ENCODE assay signal across 8 cellular contexts in the genomic region with DNA sequence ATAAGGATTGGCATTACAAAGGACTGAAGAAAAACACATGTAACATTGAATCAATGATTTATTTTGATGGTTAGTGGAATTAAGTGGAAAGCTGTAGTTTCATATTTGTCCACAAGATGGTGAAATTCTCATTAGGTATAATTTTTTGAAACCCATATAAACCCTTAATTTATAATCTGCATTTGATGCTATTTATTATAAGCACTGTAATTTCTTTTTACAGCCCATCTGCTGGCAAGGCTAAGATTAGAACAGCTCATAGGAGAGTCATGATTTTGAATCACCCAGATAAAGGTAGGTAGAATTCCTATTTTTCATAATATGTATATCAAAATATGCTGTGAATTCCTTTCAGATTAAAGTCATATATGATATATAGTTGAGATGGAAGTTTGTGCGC.
A peak's percentile ranks its signal among the peaks of the same experiment; 100 is the strongest.
DNase-seq lines count a peak whose midpoint lies in the region; ATAC-seq and TF ChIP-seq lines count a peak whose summit lies in the region.

No MANE protein-coding gene starts in this region.

- H3K9me3 ChIP-seq in heart right ventricle, result peaks cover 0 to 9% (median 0%) of the 10 kb centered on the region in 11 donors
- H3K9me3 ChIP-seq in fibroblast of lung (ENCODE audit: control insufficient read depth, insufficient read depth, low read depth, low read length), result no peaks in the 10 kb centered on the region
- no peaks in the 10 kb centered on the region for H3K9me3 ChIP-seq in stomach

- no peaks in the 10 kb centered on the region for H3K79me2 ChIP-seq in fibroblast of lung (ENCODE audit: control insufficient read depth, insufficient read depth, low read length)

- intact Hi-C loops in heart right ventricle (cut with DNase I) (loop anchor here in 9 of 10 donors (2.0 to 10.0 kb wide), 10 partner anchors 61 to 811 kb away; partner anchors contain the start of genes AKAP11 (in 1 of the 9), CCDC122 (in 1 of the 9), DNAJC15 (in 1 of the 9) and LACC1 (in 1 of the 9)), cardiac septum (cut with DNase I) (loop anchor here (5.0 kb wide), 1 partner anchor 717 kb away; no protein-coding TSS in a partner anchor), stomach (cut with DNase I; ENCODE audit: low total_unique reads) (loop anchor here (10.0 kb wide), 1 partner anchor 719 kb away; no protein-coding TSS in a partner anchor)

- H2AFZ ChIP-seq in fibroblast of lung (ENCODE audit: low read length), result no peak overlapping the region

- H3K4me1 ChIP-seq in heart right ventricle (peaks cover 0 to 17% (median 7%) of the 10 kb centered on the region in 9 donors), fibroblast of lung (ENCODE audit: control insufficient read depth, extremely low read depth, insufficient read depth, low read length) (peaks cover 2% of the 10 kb centered on the region), stomach (peaks cover 6 to 27% (median 11%) of the 10 kb centered on the region in 4 donors)

- no peak overlapping the region for H3K9ac ChIP-seq in fibroblast of lung (ENCODE audit: insufficient read depth, low read length)

- no peak overlapping the region for H3K4me3 ChIP-seq in heart right ventricle
- no peak overlapping the region for H3K4me3 ChIP-seq in fibroblast of lung (replicated peaks in 1 of 4; ENCODE audit: control extremely low read depth in 1 of 4, insufficient read depth in 1 of 4, low read depth in 3 of 4, low read length in 4 of 4)
- H3K4me3 ChIP-seq in stomach, result no peak overlapping the region

- H3K27ac ChIP-seq in heart right ventricle, result no peak overlapping the region
- H3K27ac ChIP-seq in fibroblast of lung (ENCODE audit: insufficient read depth, low read length), result no peak overlapping the region
- no peak overlapping the region for H3K27ac ChIP-seq in stomach

- H3K4me2 ChIP-seq in fibroblast of lung (ENCODE audit: extremely low read depth, insufficient read depth, low read length), result no peak overlapping the region

- TF ChIP-seq CTCF in heart right ventricle (IDR thresholded peaks at IDR 0.05), result peak; percentile 46 to 77 (median 68)
- peak in 1 of 2 donors; percentile 47 for TF ChIP-seq CTCF in fibroblast of lung (conservative IDR thresholded peaks at IDR 0.05 in 1 of 2, IDR thresholded peaks at IDR 0.05 in 1 of 2; ENCODE audit: low read depth in 1 of 2, low read length in 2 of 2)
- peak in 5 of 7 experiments; percentile 43 to 77 (median 56) for TF ChIP-seq CTCF in stomach (IDR thresholded peaks at IDR 0.05)

- H4K20me1 ChIP-seq in fibroblast of lung (ENCODE audit: control insufficient read depth, extremely low read depth, insufficient read depth, low read length), result no peaks in the 10 kb centered on the region

- TF ChIP-seq POLR2A in stomach (IDR thresholded peaks at IDR 0.05), result no peak

- peaks cover 0 to 21% (median 0%) of the 10 kb centered on the region in 9 donors for H3K36me3 ChIP-seq in heart right ventricle
- H3K36me3 ChIP-seq in fibroblast of lung (ENCODE audit: control insufficient read depth, insufficient read depth, low read length), result no peaks in the 10 kb centered on the region
- H3K36me3 ChIP-seq in stomach, result peaks cover 0 to 18% (median 6%) of the 10 kb centered on the region in 4 donors

- ATAC-seq in heart right ventricle (no peak), GM21381 (IDR thresholded peaks at IDR 0.05; ENCODE audit: unreplicated experiment) (no peak), GM21423 (IDR thresholded peaks at IDR 0.05; ENCODE audit: unreplicated experiment) (no peak)

- 97 to 98% methylated on average over 1 of the region's 1 CpG for WGBS in heart right ventricle, 2 donors
- WGBS in stomach, 5 donors, result 91 to 98% (median 98%) methylated on average over 1 of the region's 1 CpG

- DNase-seq in heart right ventricle (no peak), cardiac septum (ENCODE audit: low spot score) (no peak), NOMO-1 treated with DMSO at 0.1 percent for 48 hours (lab: John Stamatoyannopoulos, UW; ENCODE audit: unreplicated experiment) (peak; percentile 16), fibroblast of lung (ENCODE audit: low read depth in 2 of 2) (peak; percentile 26 to 74), stomach (no peak), SHP77 treated with DMSO at 0.1 percent for 48 hours (lab: John Stamatoyannopoulos, UW) (no peak)

- TF ChIP-seq EP300 in stomach (IDR thresholded peaks at IDR 0.05), result no peak

- no peaks in the 10 kb centered on the region for H3K27me3 ChIP-seq in heart right ventricle
- H3K27me3 ChIP-seq in fibroblast of lung (ENCODE audit: control insufficient read depth, insufficient read depth, low read length), result no peaks in the 10 kb centered on the region
- H3K27me3 ChIP-seq in stomach, result no peaks in the 10 kb centered on the region

Comparison
In these comparisons a context has a peak if more than half of its experiments do, and no peak if none do; other contexts are left out.
1. DNase-seq: peak in NOMO-1 treated with DMSO at 0.1 percent for 48 hours (single experiment) and fibroblast of lung (2 of 2); none in heart right ventricle (0 of 2), cardiac septum (single experiment), stomach (single experiment) and SHP77 treated with DMSO at 0.1 percent for 48 hours (single experiment).